ENCODE assay signal across 38 cellular contexts in the genomic region with DNA sequence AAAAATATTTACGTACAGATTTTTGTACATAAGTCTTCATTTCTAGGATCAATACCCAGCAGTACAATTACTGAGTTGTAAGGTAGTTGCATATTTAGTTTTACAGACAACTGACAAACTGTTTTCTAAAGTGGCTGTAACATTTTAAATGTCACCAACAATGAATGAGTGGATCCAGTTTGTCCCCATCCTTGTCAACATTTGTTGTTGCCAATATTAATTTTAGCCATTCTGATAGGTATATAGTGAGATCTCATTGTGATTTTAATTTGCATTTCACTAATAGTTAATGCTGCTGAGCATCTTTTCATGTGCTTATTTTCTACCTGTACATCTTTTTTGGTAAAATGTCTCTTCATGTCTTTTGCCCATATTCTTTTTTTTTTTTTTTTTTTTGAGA.
"Had no signal": no experiment of that assay in that cellular context is flagged by ENCODE, and none has a peak within 500 bp of the region (broad histone marks: within the 10 kb centered on the region; RNA-seq: fewer than 3 reads in every experiment).

No MANE protein-coding gene starts in this region.

- H3K4me1 Mint-ChIP-seq: activated CD4-positive, alpha-beta T cell treated with anti-CD3 and anti-CD28 coated beads, Interleukin-2, amount 10 ng/mL, durations not matched to agents 24 days and 14 days; activated naive CD8-positive, alpha-beta T cell treated with anti-CD3 and anti-CD28 coated beads, Interleukin-2, amount 10 ng/mL, durations not matched to agents 7 days and 5 days; activated T-helper 17 cell treated with anti-CD3 and anti-CD28 coated beads, Interleukin-2, amount 50 U/mL, for 72 hours; central memory CD8-positive, alpha-beta T cell had no signal

- DNase-seq: activated B cell treated with CpG ODN at 0.5 μM for 24 hours; activated CD4-positive, alpha-beta memory T cell treated with anti-CD3 and anti-CD28 coated beads for 36 hours; activated CD4-positive, alpha-beta T cell treated with anti-CD3 and anti-CD28 coated beads for 4 hours; activated CD4-positive, alpha-beta T cell treated with anti-CD3 and anti-CD28 coated beads, Interleukin-2, amount 10 ng/mL, durations not matched to agents 24 days and 14 days; activated CD4-positive, alpha-beta T cell treated with anti-CD3 and anti-CD28 coated beads, Interleukin-2, amount 50 U/mL, for 1 hour; activated CD4-positive, alpha-beta T cell treated with anti-CD3 and anti-CD28 coated beads, Interleukin-2, amount 50 U/mL, for 4 hours; activated CD4-positive, CD25-positive, alpha-beta regulatory T cell treated with anti-CD3 and anti-CD28 coated beads, Interleukin-2, amount 50 U/mL, for 72 hours; activated CD8-positive, alpha-beta memory T cell treated with anti-CD3 and anti-CD28 coated beads, Interleukin-2, amount 50 U/mL, for 4 hours; activated CD8-positive, alpha-beta T cell treated with anti-CD3 and anti-CD28 coated beads for 36 hours; activated effector memory CD4-positive, alpha-beta T cell treated with anti-CD3 and anti-CD28 coated beads, Interleukin-2, amount 50 U/mL, for 16 hours; activated gamma-delta T cell treated with Interleukin-2 at 50 U/mL for 16 hours; activated naive CD4-positive, alpha-beta T cell; activated naive CD4-positive, alpha-beta T cell treated with anti-CD3 and anti-CD28 coated beads for 36 hours; activated naive CD4-positive, alpha-beta T cell treated with anti-CD3 and anti-CD28 coated beads, Interleukin-2, amount 50 U/mL, for 16 hours; activated naive CD8-positive, alpha-beta T cell treated with anti-CD3 and anti-CD28 coated beads, Interleukin-2, amount 10 ng/mL, durations not matched to agents 7 days and 5 days; activated T-cell treated with anti-CD3 and anti-CD28 coated beads for 4 hours; activated T-cell treated with anti-CD3 and anti-CD28 coated beads, Interleukin-2, amount 50 U/mL, for 1 hour; activated T-cell treated with anti-CD3 and anti-CD28 coated beads, Interleukin-2, amount 50 U/mL, for 4 hours; activated T-cell treated with anti-CD3 and anti-CD28 coated beads, Interleukin-2, amount 50 U/mL, for 72 hours; adrenal gland; amniotic stem cell; aorta; body of pancreas; brain microvascular endothelial cell; cerebellar nuclear complex; T-helper 1 cell; T-helper 2 cell; T-helper 9 cell had no signal

- H3K9me3 ChIP-seq: adrenal gland, body of pancreas, breast epithelium had no signal

- H3K36me3 Mint-ChIP-seq: activated CD4-positive, alpha-beta memory T cell treated with anti-CD3 and anti-CD28 coated beads for 36 hours; activated naive CD4-positive, alpha-beta T cell treated with anti-CD3 and anti-CD28 coated beads, Interleukin-2, amount 50 U/mL, for 72 hours; activated naive CD8-positive, alpha-beta T cell treated with anti-CD3 and anti-CD28 coated beads, Interleukin-2, amount 10 ng/mL, durations not matched to agents 7 days and 5 days had no signal

- H3K27me3 ChIP-seq: adrenal gland, body of pancreas, brain microvascular endothelial cell, breast epithelium had no signal

- FAIRE-seq: astrocyte, TTC549 had no signal

- H3K4me1 ChIP-seq: body of pancreas, breast epithelium had no signal

- H3K4me3 Mint-ChIP-seq: activated B cell treated with CpG ODN at 0.5 μM for 24 hours; activated CD4-positive, alpha-beta memory T cell treated with anti-CD3 and anti-CD28 coated beads for 36 hours; activated CD4-positive, alpha-beta T cell treated with anti-CD3 and anti-CD28 coated beads, Interleukin-2, amount 10 ng/mL, durations not matched to agents 24 days and 14 days; activated CD8-positive, alpha-beta T cell treated with anti-CD3 and anti-CD28 coated beads for 36 hours; activated naive CD4-positive, alpha-beta T cell treated with anti-CD3 and anti-CD28 coated beads for 36 hours; activated naive CD8-positive, alpha-beta T cell treated with anti-CD3 and anti-CD28 coated beads, Interleukin-2, amount 10 ng/mL, durations not matched to agents 7 days and 5 days; activated T-cell treated with anti-CD3 and anti-CD28 coated beads, Interleukin-2, amount 50 U/mL, for 4 hours; activated T-cell treated with anti-CD3 and anti-CD28 coated beads, Interleukin-2, amount 50 U/mL, for 72 hours; activated T-helper 1 cell treated with anti-CD3 and anti-CD28 coated beads, Interleukin-12 subunit alpha, Interleukin-12 subunit beta, Interleukin-2, Interleukin-4 antibody, amounts not matched to agents 30 ng/mL and 10 ng/mL and 1 ng/mL, durations not matched to agents 14 hours and 24 hours and 36 hours; activated T-helper 17 cell treated with anti-CD3 and anti-CD28 coated beads, Interleukin-2, amount 50 U/mL, for 72 hours; central memory CD8-positive, alpha-beta T cell; T-helper 1 cell treated with Interleukin-12 subunit alpha and Interleukin-12 subunit beta and Interleukin-4 antibody, amounts not matched to agents 30 μg/mL and 1 μg/mL, for 36 hours; T-helper 2 cell treated with Interferon-gamma antibody and Interleukin-4, amounts not matched to agents 5 μg/mL and 100 μg/mL, for 36 hours had no signal

- H3K27ac ChIP-seq: adrenal gland, body of pancreas, brain microvascular endothelial cell, breast epithelium, VCaP had no signal

- H3K36me3 ChIP-seq: adrenal gland, brain microvascular endothelial cell, breast epithelium had no signal

- H3K27ac Mint-ChIP-seq: activated B cell treated with CpG ODN at 0.5 μM for 24 hours; activated CD4-positive, alpha-beta memory T cell treated with anti-CD3 and anti-CD28 coated beads for 36 hours; activated CD4-positive, alpha-beta T cell treated with anti-CD3 and anti-CD28 coated beads, Interleukin-2, amount 10 ng/mL, durations not matched to agents 24 days and 14 days; activated CD8-positive, alpha-beta T cell treated with anti-CD3 and anti-CD28 coated beads for 36 hours; activated naive CD4-positive, alpha-beta T cell treated with anti-CD3 and anti-CD28 coated beads for 36 hours; activated naive CD4-positive, alpha-beta T cell treated with anti-CD3 and anti-CD28 coated beads, Interleukin-2, amount 50 U/mL, for 72 hours; activated naive CD8-positive, alpha-beta T cell treated with anti-CD3 and anti-CD28 coated beads, Interleukin-2, amount 10 ng/mL, durations not matched to agents 7 days and 5 days; activated T-cell treated with anti-CD3 and anti-CD28 coated beads, Interleukin-2, amount 50 U/mL, for 72 hours; activated T-helper 1 cell treated with anti-CD3 and anti-CD28 coated beads, Interleukin-12 subunit alpha, Interleukin-12 subunit beta, Interleukin-2, Interleukin-4 antibody, amounts not matched to agents 30 ng/mL and 10 ng/mL and 1 ng/mL, durations not matched to agents 14 hours and 24 hours and 36 hours; activated T-helper 17 cell treated with anti-CD3 and anti-CD28 coated beads, Interleukin-2, amount 50 U/mL, for 72 hours; T-helper 1 cell treated with Interleukin-12 subunit alpha and Interleukin-12 subunit beta and Interleukin-4 antibody, amounts not matched to agents 30 μg/mL and 1 μg/mL, for 36 hours; T-helper 2 cell treated with Interferon-gamma antibody and Interleukin-4, amounts not matched to agents 5 μg/mL and 100 μg/mL, for 36 hours had no signal

- H3K4me3 ChIP-seq: adrenal gland, body of pancreas, breast epithelium had no signal

- ATAC-seq: activated CD8-positive, alpha-beta T cell treated with anti-CD3 and anti-CD28 coated beads for 36 hours; activated naive CD4-positive, alpha-beta T cell treated with anti-CD3 and anti-CD28 coated beads, Interleukin-2, amount 50 U/mL, for 72 hours; activated T-cell treated with anti-CD3 and anti-CD28 coated beads, Interleukin-2, amount 50 U/mL, for 4 hours; activated T-cell treated with anti-CD3 and anti-CD28 coated beads, Interleukin-2, amount 50 U/mL, for 72 hours; activated T-helper 17 cell treated with anti-CD3 and anti-CD28 coated beads, Interleukin-2, amount 50 U/mL, for 72 hours; body of pancreas had no signal

- H3K9me3 Mint-ChIP-seq: activated B cell treated with CpG ODN at 0.5 μM for 24 hours; activated CD4-positive, alpha-beta memory T cell treated with anti-CD3 and anti-CD28 coated beads for 36 hours; activated CD4-positive, alpha-beta T cell treated with anti-CD3 and anti-CD28 coated beads, Interleukin-2, amount 10 ng/mL, durations not matched to agents 24 days and 14 days; activated CD8-positive, alpha-beta T cell treated with anti-CD3 and anti-CD28 coated beads for 36 hours; activated naive CD4-positive, alpha-beta T cell treated with anti-CD3 and anti-CD28 coated beads for 36 hours; activated naive CD4-positive, alpha-beta T cell treated with anti-CD3 and anti-CD28 coated beads, Interleukin-2, amount 50 U/mL, for 72 hours; activated T-cell treated with anti-CD3 and anti-CD28 coated beads, Interleukin-2, amount 50 U/mL, for 4 hours; activated T-cell treated with anti-CD3 and anti-CD28 coated beads, Interleukin-2, amount 50 U/mL, for 72 hours; activated T-helper 1 cell treated with anti-CD3 and anti-CD28 coated beads, Interleukin-12 subunit alpha, Interleukin-12 subunit beta, Interleukin-2, Interleukin-4 antibody, amounts not matched to agents 30 ng/mL and 10 ng/mL and 1 ng/mL, durations not matched to agents 14 hours and 24 hours and 36 hours; activated T-helper 17 cell treated with anti-CD3 and anti-CD28 coated beads, Interleukin-2, amount 50 U/mL, for 72 hours; central memory CD8-positive, alpha-beta T cell; T-helper 1 cell treated with Interleukin-12 subunit alpha and Interleukin-12 subunit beta and Interleukin-4 antibody, amounts not matched to agents 30 μg/mL and 1 μg/mL, for 36 hours; T-helper 2 cell treated with Interferon-gamma antibody and Interleukin-4, amounts not matched to agents 5 μg/mL and 100 μg/mL, for 36 hours had no signal

- H3K27me3 Mint-ChIP-seq: activated B cell treated with CpG ODN at 0.5 μM for 24 hours; activated CD4-positive, alpha-beta T cell treated with anti-CD3 and anti-CD28 coated beads, Interleukin-2, amount 10 ng/mL, durations not matched to agents 24 days and 14 days; activated CD8-positive, alpha-beta T cell treated with anti-CD3 and anti-CD28 coated beads for 36 hours had no signal
